ENCODE assay signal across 11 cellular contexts in genomic region chr1:110607663-110608230, GRCh38. TPM values are rescaled to one million over a fixed set of nuclear protein-coding genes. Genes with fewer than 3 reads are reported as not detected.
DNase-seq lines count a peak whose midpoint lies in the region; ATAC-seq and TF ChIP-seq lines count a peak whose summit lies in the region.
"Had no signal": no experiment of that assay in that cellular context is flagged by ENCODE, and none has a peak within 500 bp of the region (broad histone marks: within the 10 kb centered on the region; RNA-seq: fewer than 3 reads in every experiment).

No MANE protein-coding gene starts in this region.

- H3K4me3 ChIP-seq in lower lobe of right lung = peak overlapping the region; percentile 62

- H3K4me1 Mint-ChIP-seq in activated CD8-positive, alpha-beta memory T cell treated with anti-CD3 and anti-CD28 coated beads, Interleukin-2, amount 10 ng/mL, durations not matched to agents 7 days and 5 days = peaks cover 24% of the 10 kb centered on the region
- H3K4me1 Mint-ChIP-seq in activated naive CD8-positive, alpha-beta T cell treated with anti-CD3 and anti-CD28 coated beads, Interleukin-2, amount 10 ng/mL, durations not matched to agents 7 days and 5 days = peaks cover 21% of the 10 kb centered on the region

- H3K4me1 ChIP-seq in lower lobe of right lung = peaks cover 16% of the 10 kb centered on the region

- H3K9me3 ChIP-seq in lower lobe of right lung = no peaks in the 10 kb centered on the region

- intact Hi-C loops in lower lobe of right lung (cut with DNase I) = no loop called here

- no peaks in the 10 kb centered on the region for H3K36me3 ChIP-seq in lower lobe of right lung

- no peak overlapping the region for H3K27ac Mint-ChIP-seq in activated CD8-positive, alpha-beta memory T cell treated with anti-CD3 and anti-CD28 coated beads, Interleukin-2, amount 10 ng/mL, durations not matched to agents 7 days and 5 days
- H3K27ac Mint-ChIP-seq in activated naive CD8-positive, alpha-beta T cell treated with anti-CD3 and anti-CD28 coated beads, Interleukin-2, amount 10 ng/mL, durations not matched to agents 7 days and 5 days = no peak overlapping the region

- no peak overlapping the region for H3K27ac ChIP-seq in lower lobe of right lung
- peak overlapping the region; percentile 64 for H3K27ac ChIP-seq in temporal lobe (ENCODE audit: low read depth, low read length)

- peak; percentile 5 for ATAC-seq in activated CD8-positive, alpha-beta memory T cell treated with anti-CD3 and anti-CD28 coated beads, Interleukin-2, amount 10 ng/mL, durations not matched to agents 7 days and 5 days
- ATAC-seq in activated naive CD8-positive, alpha-beta T cell treated with anti-CD3 and anti-CD28 coated beads, Interleukin-2, amount 10 ng/mL, durations not matched to agents 7 days and 5 days (ENCODE audit: low read depth) = no peak
- ATAC-seq in lower lobe of right lung = no peak

- no peak for TF ChIP-seq CTCF in lower lobe of right lung (IDR thresholded peaks at IDR 0.05)

- no peaks in the 10 kb centered on the region for H3K9me3 Mint-ChIP-seq in activated CD8-positive, alpha-beta memory T cell treated with anti-CD3 and anti-CD28 coated beads, Interleukin-2, amount 10 ng/mL, durations not matched to agents 7 days and 5 days (ENCODE audit: low read depth)
- no peaks in the 10 kb centered on the region for H3K9me3 Mint-ChIP-seq in activated naive CD8-positive, alpha-beta T cell treated with anti-CD3 and anti-CD28 coated beads, Interleukin-2, amount 10 ng/mL, durations not matched to agents 7 days and 5 days

- no peaks in the 10 kb centered on the region for H3K36me3 Mint-ChIP-seq in activated CD8-positive, alpha-beta memory T cell treated with anti-CD3 and anti-CD28 coated beads, Interleukin-2, amount 10 ng/mL, durations not matched to agents 7 days and 5 days
- no peaks in the 10 kb centered on the region for H3K36me3 Mint-ChIP-seq in activated naive CD8-positive, alpha-beta T cell treated with anti-CD3 and anti-CD28 coated beads, Interleukin-2, amount 10 ng/mL, durations not matched to agents 7 days and 5 days

- DNase-seq in activated CD8-positive, alpha-beta memory T cell treated with anti-CD3 and anti-CD28 coated beads, Interleukin-2, amount 10 ng/mL, durations not matched to agents 7 days and 5 days = peak; percentile 39
- DNase-seq in activated CD8-positive, alpha-beta memory T cell treated with anti-CD3 and anti-CD28 coated beads, Interleukin-2, amount 50 U/mL, for 4 hours = no peak
- no peak for DNase-seq in activated naive CD8-positive, alpha-beta T cell treated with anti-CD3 and anti-CD28 coated beads, Interleukin-2, amount 10 ng/mL, durations not matched to agents 7 days and 5 days
- DNase-seq in lower lobe of right lung (no peak), GOT3 (lab: John Stamatoyannopoulos, UW) (no peak), COLO668 (lab: John Stamatoyannopoulos, UW; ENCODE audit: unreplicated experiment) (no peak), NCI-H226 (no peak)
- DNase-seq: erythroblast, mammary epithelial cell, SW 1271 had no signal

- CTCF ChIA-PET in activated CD8-positive, alpha-beta memory T cell treated with anti-CD3 and anti-CD28 coated beads, Interleukin-2, amount 10 ng/mL, durations not matched to agents 7 days and 5 days (lab: Charles Lee) = interaction anchor here (1.2 to 3.9 kb wide), 8 partner anchors 9 to 423 kb away, joined by 3 to 27 read pairs (median 8); no protein-coding TSS in a partner anchor

- H3K27me3 Mint-ChIP-seq in activated CD8-positive, alpha-beta memory T cell treated with anti-CD3 and anti-CD28 coated beads, Interleukin-2, amount 10 ng/mL, durations not matched to agents 7 days and 5 days = peaks cover 42% of the 10 kb centered on the region
- peaks cover 51% of the 10 kb centered on the region for H3K27me3 Mint-ChIP-seq in activated naive CD8-positive, alpha-beta T cell treated with anti-CD3 and anti-CD28 coated beads, Interleukin-2, amount 10 ng/mL, durations not matched to agents 7 days and 5 days

- peaks cover 64% of the 10 kb centered on the region for H3K27me3 ChIP-seq in lower lobe of right lung (ENCODE audit: low read depth)

- POLR2A ChIA-PET in activated naive CD8-positive, alpha-beta T cell treated with anti-CD3 and anti-CD28 coated beads, Interleukin-2, amount 10 ng/mL, durations not matched to agents 7 days and 5 days (lab: Charles Lee) = no interaction called here

- no peak overlapping the region for H3K4me3 Mint-ChIP-seq in activated CD8-positive, alpha-beta memory T cell treated with anti-CD3 and anti-CD28 coated beads, Interleukin-2, amount 10 ng/mL, durations not matched to agents 7 days and 5 days
- H3K4me3 Mint-ChIP-seq in activated naive CD8-positive, alpha-beta T cell treated with anti-CD3 and anti-CD28 coated beads, Interleukin-2, amount 10 ng/mL, durations not matched to agents 7 days and 5 days = peak overlapping the region; percentile 61

RNA-seq across cellular contexts. Expression of gene KCNA2, which starts 1.6 kb away (rescaled TPM):
- 1 to 10 TPM; 2.4 to 3.7 TPM for total RNA-seq in activated CD8-positive, alpha-beta memory T cell treated with anti-CD3 and anti-CD28 coated beads, Interleukin-2, amount 10 ng/mL, durations not matched to agents 7 days and 5 days
- 1 to 10 TPM; 1.1 to 1.6 TPM for total RNA-seq in activated naive CD8-positive, alpha-beta T cell treated with anti-CD3 and anti-CD28 coated beads, Interleukin-2, amount 10 ng/mL, durations not matched to agents 7 days and 5 days
- total RNA-seq in lower lobe of right lung (0.77 TPM), temporal lobe (5.4 TPM)
